In genomic region chr2:177385151-177385550, GRCh38 we compare ENCODE assay signal across 6 cellular contexts.
"Had no signal": no experiment of that assay in that cellular context is flagged by ENCODE, and none has a peak within 500 bp of the region (broad histone marks: within the 10 kb centered on the region; RNA-seq: fewer than 3 reads in every experiment).

No MANE protein-coding gene starts in this region.

- H3K4me3 ChIP-seq: GM23338, K562 had no signal

- H3K27ac Mint-ChIP-seq: GM23338, H9 had no signal

- ATAC-seq: K562 had no signal

- H3K4me3 Mint-ChIP-seq: GM23338, H9 had no signal

- H3K9me3 Mint-ChIP-seq: GM23338, H9 had no signal

- DNase-seq: H9, HCEC 1CT, IMR-90, KG1 had no signal
